ENCODE assay signal across 9 cellular contexts in the genomic region with DNA sequence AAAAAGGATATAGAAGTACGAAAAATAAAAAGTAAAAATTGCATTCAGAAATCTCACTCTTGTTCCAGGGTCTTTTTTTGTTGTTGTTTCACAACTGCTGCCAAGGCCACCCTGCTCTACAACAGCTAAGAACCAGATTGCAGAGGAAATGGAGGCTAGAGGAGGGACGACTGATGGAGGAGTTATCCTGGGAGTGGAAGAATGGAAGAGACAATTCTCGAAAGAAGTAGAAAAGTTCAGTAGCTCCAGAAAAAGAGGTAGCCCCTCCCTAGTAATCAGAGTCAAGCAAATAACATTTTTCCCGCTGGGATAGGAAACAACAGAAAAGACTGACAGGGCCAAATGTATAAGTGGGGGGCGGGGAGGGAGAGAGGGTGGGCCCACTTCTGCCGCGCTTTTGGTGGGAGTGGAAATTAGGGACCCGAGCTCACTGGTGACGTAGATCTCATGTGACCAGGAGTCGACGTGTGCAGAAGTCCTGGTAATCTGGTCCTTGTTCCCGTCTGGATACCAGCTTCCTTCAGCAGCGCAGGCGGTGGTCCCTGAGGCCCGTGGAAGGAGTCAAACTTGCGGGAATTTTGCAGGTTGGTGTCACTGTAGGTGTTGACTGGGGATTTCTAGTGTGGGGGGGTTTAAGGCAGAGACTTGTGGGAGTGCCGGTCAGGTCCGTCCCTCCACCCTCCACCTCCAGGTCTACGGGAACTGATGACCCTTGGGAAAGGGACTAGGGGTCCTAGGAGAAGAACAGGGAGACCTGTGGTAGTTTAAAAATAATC. TPM values are rescaled to one million over a fixed set of nuclear protein-coding genes. Genes with fewer than 3 reads are reported as not detected.
A peak's percentile ranks its signal among the peaks of the same experiment; 100 is the strongest.
DNase-seq lines count a peak whose midpoint lies in the region; ATAC-seq, FAIRE-seq and TF ChIP-seq lines count a peak whose summit lies in the region.
"Had no signal": no experiment of that assay in that cellular context is flagged by ENCODE, and none has a peak within 500 bp of the region (broad histone marks: within the 10 kb centered on the region; RNA-seq: fewer than 3 reads in every experiment).

A gene with protein sequence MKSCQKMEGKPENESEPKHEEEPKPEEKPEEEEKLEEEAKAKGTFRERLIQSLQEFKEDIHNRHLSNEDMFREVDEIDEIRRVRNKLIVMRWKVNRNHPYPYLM (plus strand): TSS at position 484 of the 776 bp plus-strand sequence. CDS start 1,179 bp downstream, outside the sequence.

- peak within 1 kb of the TSS; percentile 80 for H3K9ac ChIP-seq in BLaER1
- peak within 1 kb of the TSS; percentile 94 for H3K9ac ChIP-seq in iPS-18a (ENCODE audit: low read length)
- H3K9ac ChIP-seq: KMS-11 had no signal

- no peak for FAIRE-seq in bronchial epithelial cell (lab: Jason Lieb, UNC)

- H4K20me1 ChIP-seq in BLaER1, result 0 out of 2 replicates have a peak, but pooled peaks cover 4% of the 10 kb centered on the region

- DNase-seq in H7, result no peak
- DNase-seq in NCI-H748 (lab: John Stamatoyannopoulos, UW; ENCODE audit: unreplicated experiment), result peak; percentile 83
- DNase-seq in bronchial epithelial cell (ENCODE audit: low read depth), result peak; percentile 46
- DNase-seq in pulmonary artery endothelial cell (ENCODE audit: low read depth, low spot score), result peak; percentile 67
- no peak for DNase-seq in NK-92 (lab: John Stamatoyannopoulos, UW; ENCODE audit: unreplicated experiment)

- peak within 1 kb of the TSS; percentile 68 for H3K4me2 ChIP-seq in BLaER1
- H3K4me2 ChIP-seq: KMS-11 had no signal

- H3K4me1 ChIP-seq in BLaER1, result no peaks in the 10 kb centered on the region
- H3K4me1 ChIP-seq in iPS-18a (ENCODE audit: control insufficient read depth, low read depth, low read length), result peaks cover 5% of the 10 kb centered on the region

- ATAC-seq in GM18858 (IDR thresholded peaks at IDR 0.05; ENCODE audit: unreplicated experiment), result no peak

- H3K9me3 ChIP-seq in BLaER1, result no peaks in the 10 kb centered on the region
- no peaks in the 10 kb centered on the region for H3K9me3 ChIP-seq in iPS-18a (ENCODE audit: control insufficient read depth, low read depth, low read length)

- H3K36me3 ChIP-seq in BLaER1, result no peaks in the 10 kb centered on the region
- H3K36me3 ChIP-seq in H7 (replicated peaks; ENCODE audit: control insufficient read depth, insufficient read depth, low read length), result peaks cover 4% of the 10 kb centered on the region
- H3K36me3 ChIP-seq in bronchial epithelial cell (ENCODE audit: control insufficient read depth, insufficient read depth, low read length), result no peaks in the 10 kb centered on the region
- H3K36me3 ChIP-seq in iPS-18a (ENCODE audit: control insufficient read depth, low read depth, low read length), result peaks cover 8% of the 10 kb centered on the region

- no peak for TF ChIP-seq CTCF in bronchial epithelial cell (IDR thresholded peaks at IDR 0.05; ENCODE audit: insufficient read depth, low read length, severe bottlenecking)

- H3K4me3 ChIP-seq in BLaER1, result peak within 1 kb of the TSS; percentile 73
- peak within 1 kb of the TSS; percentile 68 for H3K4me3 ChIP-seq in H7 (ENCODE audit: insufficient read depth, low read depth, low read length)
- peak within 1 kb of the TSS; percentile 55 for H3K4me3 ChIP-seq in bronchial epithelial cell (ENCODE audit: low read depth, low read length)
- H3K4me3 ChIP-seq in iPS-18a (ENCODE audit: low read length), result peak within 1 kb of the TSS; percentile 94

- H3K27ac ChIP-seq in BLaER1 (peak within 1 kb of the TSS; percentile 53), iPS-18a (ENCODE audit: low read length) (peak within 1 kb of the TSS; percentile 62)
- H3K27ac ChIP-seq: KMS-11 had no signal

- H3K27me3 ChIP-seq in BLaER1 (no peaks in the 10 kb centered on the region), H7 (ENCODE audit: control insufficient read depth, insufficient read depth, low read length) (no peaks in the 10 kb centered on the region), bronchial epithelial cell (ENCODE audit: control insufficient read depth, insufficient read depth, low read length) (no peaks in the 10 kb centered on the region), iPS-18a (ENCODE audit: control insufficient read depth, insufficient read depth, low read length) (no peaks in the 10 kb centered on the region)

RNA-seq across cellular contexts. Expression of the gene that starts here (rescaled TPM):
- 61.7 and 90.7 TPM in 2 replicates for total RNA-seq in H7 (2014; rRNA removed; shearing (Covaris generic))
- total RNA-seq in bronchial epithelial cell, result 46.6 and 66.6 TPM in 2 replicates
- total RNA-seq in pulmonary artery endothelial cell, result 81.4 and 106 TPM in 2 replicates

Comparison
In these comparisons a context has a peak if more than half of its experiments do, and no peak if none do; other contexts are left out.
1. DNase-seq: peak in NCI-H748 (single experiment), bronchial epithelial cell (single experiment) and pulmonary artery endothelial cell (single experiment); none in H7 (single experiment) and NK-92 (single experiment).
2. Peak in every context shown above with its lines, with median percentiles within 50 percentile points of each other: H3K4me3 ChIP-seq.